In genomic region chr3:88058593-88059379, GRCh38 we compare ENCODE assay signal across 8 cellular contexts. TPM values are rescaled to one million over a fixed set of nuclear protein-coding genes. Genes with fewer than 3 reads are reported as not detected.
DNase-seq lines count a peak whose midpoint lies in the region; ATAC-seq and TF ChIP-seq lines count a peak whose summit lies in the region.

TSS of gene CGGBP1 (minus strand) at chr3:88059005. CDS start at chr3:88055976, 3,029 bp downstream.
TSS of gene ZNF654 (plus strand) at chr3:88059255. CDS start at chr3:88059320, 65 bp downstream.

- DNase-seq in Ammon's horn (ENCODE audit: low spot score): peak; percentile 98
- peak; percentile 79 for DNase-seq in GM19238 (ENCODE audit: insufficient read length, low spot score)
- peak; percentile 93 to 97 for DNase-seq in NCI-H524 (lab: John Stamatoyannopoulos, UW)
- DNase-seq in activated CD4-positive, alpha-beta T cell treated with anti-CD3 and anti-CD28 coated beads for 36 hours: peak; percentile 99
- peak; percentile 100 for DNase-seq in choroid plexus epithelial cell (ENCODE audit: low read depth)
- peak; percentile 89 for DNase-seq in kidney epithelial cell (ENCODE audit: low read depth)
- peak; percentile 96 for DNase-seq in stimulated activated CD4-positive, alpha-beta T cell treated with anti-CD3 and anti-CD28 coated beads, Interleukin-15, amount 100 ng/mL, for 48 hours (ENCODE audit: low read depth in 2 of 2)

- peak; percentile 91 for ATAC-seq in HG03442 (IDR thresholded peaks at IDR 0.05; ENCODE audit: unreplicated experiment)
- ATAC-seq in activated CD4-positive, alpha-beta T cell treated with anti-CD3 and anti-CD28 coated beads for 36 hours: peak; percentile 96

- H3K36me3 Mint-ChIP-seq in activated CD4-positive, alpha-beta T cell treated with anti-CD3 and anti-CD28 coated beads for 36 hours (ENCODE audit: low read depth): peaks cover 37% of the 10 kb centered on the region

- no peaks in the 10 kb centered on the region for H3K27me3 ChIP-seq in kidney epithelial cell (ENCODE audit: control insufficient read depth, insufficient read depth, low read length)

- H3K4me1 Mint-ChIP-seq in activated CD4-positive, alpha-beta T cell treated with anti-CD3 and anti-CD28 coated beads for 36 hours: peaks cover 47% of the 10 kb centered on the region

- POLR2A ChIA-PET in activated CD4-positive, alpha-beta T cell treated with anti-CD3 and anti-CD28 coated beads for 36 hours (lab: Charles Lee): interaction anchor here (0.7 to 2.0 kb wide), 2 partner anchors 90 to 518 kb away, joined by 3 to 15 read pairs; partner anchors contain the start of gene C3orf38

- H3K9me3 Mint-ChIP-seq in activated CD4-positive, alpha-beta T cell treated with anti-CD3 and anti-CD28 coated beads for 36 hours (ENCODE audit: low read depth): no peaks in the 10 kb centered on the region

- peaks cover 1% of the 10 kb centered on the region for H3K36me3 ChIP-seq in kidney epithelial cell (ENCODE audit: control insufficient read depth, insufficient read depth, low read length)

- TF ChIP-seq CTCF in choroid plexus epithelial cell (conservative IDR thresholded peaks at IDR 0.05; ENCODE audit: low read depth, low read length) (no peak), kidney epithelial cell (IDR thresholded peaks at IDR 0.05; ENCODE audit: insufficient read depth, low read length, poor library complexity, severe bottlenecking) (no peak)

- peak within 1 kb of the TSS; percentile 94 for H3K4me3 Mint-ChIP-seq in activated CD4-positive, alpha-beta T cell treated with anti-CD3 and anti-CD28 coated beads for 36 hours

- H3K4me3 ChIP-seq in choroid plexus epithelial cell (ENCODE audit: low read depth, low read length): peak within 1 kb of the TSS; percentile 91
- H3K4me3 ChIP-seq in kidney epithelial cell (ENCODE audit: low read depth, low read length): peak within 1 kb of the TSS; percentile 87

- CTCF ChIA-PET in activated CD4-positive, alpha-beta T cell treated with anti-CD3 and anti-CD28 coated beads for 36 hours (lab: Charles Lee): interaction anchor here (1.3 to 1.5 kb wide), 2 partner anchors 27 to 772 kb away, joined by 3 read pairs; no protein-coding TSS in a partner anchor

- H3K27ac Mint-ChIP-seq in activated CD4-positive, alpha-beta T cell treated with anti-CD3 and anti-CD28 coated beads for 36 hours: peak within 1 kb of the TSS; percentile 97

- intact Hi-C loops in activated CD4-positive, alpha-beta T cell treated with anti-CD3 and anti-CD28 coated beads for 36 hours (cut with DNase I, micrococcal nuclease): loop anchor here (1.0 to 5.0 kb wide), 5 partner anchors 27 to 831 kb away; partner anchors contain the start of genes C3orf38 (in 2 of the 2) and CHMP2B (in 1 of the 2)

- H3K27me3 Mint-ChIP-seq in activated CD4-positive, alpha-beta T cell treated with anti-CD3 and anti-CD28 coated beads for 36 hours: no peaks in the 10 kb centered on the region

RNA-seq across cellular contexts. Expression of gene CGGBP1, which starts in this region (rescaled TPM):
- total RNA-seq in activated CD4-positive, alpha-beta T cell treated with anti-CD3 and anti-CD28 coated beads for 36 hours: 10 to 100 TPM; 85.4 to 95.5 TPM
- total RNA-seq in kidney epithelial cell: 51.6 and 53.4 TPM in 2 replicates

RNA-seq across cellular contexts. Expression of gene ZNF654, which starts in this region (rescaled TPM):
- total RNA-seq in activated CD4-positive, alpha-beta T cell treated with anti-CD3 and anti-CD28 coated beads for 36 hours: 10 to 100 TPM; 21.3 to 28.9 TPM
- 6.6 and 6.8 TPM in 2 replicates for total RNA-seq in kidney epithelial cell

Comparison
In these comparisons a context has a peak if more than half of its experiments do, and no peak if none do; other contexts are left out.
1. Peak in every context shown above with its lines: DNase-seq, ATAC-seq and H3K4me3 ChIP-seq.